In the genomic region with DNA sequence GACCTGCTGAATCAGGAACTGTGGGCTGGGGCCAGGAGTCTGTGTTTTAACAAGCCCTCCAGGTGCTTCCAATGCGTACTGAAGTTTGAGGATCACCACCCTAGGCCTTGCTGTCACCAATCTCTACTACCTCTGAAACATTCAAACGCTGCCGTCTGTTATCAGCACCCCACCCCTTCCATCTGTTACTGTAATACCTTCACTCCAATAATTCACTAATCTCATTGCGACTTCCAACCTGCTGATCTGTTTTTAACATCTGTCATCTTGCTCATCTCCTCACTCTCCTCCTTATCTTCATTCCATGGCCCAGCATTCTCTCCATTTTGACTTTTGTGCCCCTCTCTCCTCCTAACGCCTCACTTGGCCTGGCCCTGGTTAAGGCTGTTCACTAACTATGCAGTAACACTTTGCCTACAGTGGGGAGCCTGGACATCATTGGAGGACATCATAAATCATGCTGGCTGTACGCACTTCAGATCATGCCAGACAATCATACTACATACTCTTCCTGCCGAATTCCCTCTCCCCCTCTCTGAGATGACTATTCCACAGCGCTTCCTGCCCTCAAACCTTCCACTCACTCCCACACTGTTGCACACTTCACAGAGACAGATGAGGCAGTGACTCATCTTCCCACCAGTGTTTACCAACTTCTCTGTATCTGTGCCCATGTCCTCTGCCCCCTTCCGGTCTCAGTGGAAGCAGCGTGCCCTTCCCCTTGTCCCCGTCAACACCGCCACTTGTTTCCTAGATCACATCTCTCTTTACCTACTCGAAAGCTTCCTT, we compare ENCODE assay signal across 12 cellular contexts. TPM values are rescaled to one million over a fixed set of nuclear protein-coding genes. Genes with fewer than 3 reads are reported as not detected.
DNase-seq lines count a peak whose midpoint lies in the region; ATAC-seq and TF ChIP-seq lines count a peak whose summit lies in the region.
"Had no signal": no experiment of that assay in that cellular context is flagged by ENCODE, and none has a peak within 500 bp of the region (broad histone marks: within the 10 kb centered on the region; RNA-seq: fewer than 3 reads in every experiment).

No MANE protein-coding gene starts in this region.

- no peak overlapping the region for H3K4me3 ChIP-seq in BE2C (ENCODE audit: low read depth, low read length)

- H3K4me1 Mint-ChIP-seq in central memory CD8-positive, alpha-beta T cell = no peaks in the 10 kb centered on the region

- no peaks in the 10 kb centered on the region for H3K27me3 ChIP-seq in BE2C

- H3K9me3 ChIP-seq in BE2C = no peaks in the 10 kb centered on the region; the same call in 1 of the 2 replicates

- H3K9me3 Mint-ChIP-seq in central memory CD8-positive, alpha-beta T cell = peaks cover 5% of the 10 kb centered on the region
- H3K9me3 Mint-ChIP-seq: activated naive CD8-positive, alpha-beta T cell treated with anti-CD3 and anti-CD28 coated beads, Interleukin-2, amount 10 ng/mL, durations not matched to agents 7 days and 5 days had no signal

- no peak overlapping the region for H3K4me3 Mint-ChIP-seq in central memory CD8-positive, alpha-beta T cell
- H3K4me3 Mint-ChIP-seq: activated naive CD8-positive, alpha-beta T cell treated with anti-CD3 and anti-CD28 coated beads, Interleukin-2, amount 10 ng/mL, durations not matched to agents 7 days and 5 days; immature natural killer cell had no signal

- H3K27me3 Mint-ChIP-seq in central memory CD8-positive, alpha-beta T cell = no peaks in the 10 kb centered on the region
- H3K27me3 Mint-ChIP-seq: activated naive CD8-positive, alpha-beta T cell treated with anti-CD3 and anti-CD28 coated beads, Interleukin-2, amount 10 ng/mL, durations not matched to agents 7 days and 5 days had no signal

- no peak for TF ChIP-seq CTCF in BE2C (IDR thresholded peaks at IDR 0.05; ENCODE audit: low read depth, low read length)

- DNase-seq in activated effector memory CD4-positive, alpha-beta T cell treated with anti-CD3 and anti-CD28 coated beads, Interleukin-2, amount 50 U/mL, for 16 hours = peak; percentile 71
- DNase-seq in activated effector memory CD4-positive, alpha-beta T cell treated with Interleukin-2 at 50 U/mL for 16 hours = no peak
- peak; percentile 91 for DNase-seq in NCI-H2171 treated with DMSO at 0.1 percent for 48 hours (lab: John Stamatoyannopoulos, UW)
- DNase-seq in central memory CD8-positive, alpha-beta T cell (ENCODE audit: low spot score in 2 of 2) = no peak
- peak; percentile 24 for DNase-seq in stimulated activated CD4-positive, alpha-beta T cell treated with anti-CD3 and anti-CD28 coated beads, Interleukin-4, amount 100 ng/mL, for 24 hours
- DNase-seq in NCI-H1092 treated with DMSO at 0.1 percent for 48 hours (lab: John Stamatoyannopoulos, UW) = no peak
- DNase-seq in BE2C = no peak
- DNase-seq in SKM-1 (lab: John Stamatoyannopoulos, UW; ENCODE audit: unreplicated experiment) = no peak
- DNase-seq: activated naive CD8-positive, alpha-beta T cell treated with anti-CD3 and anti-CD28 coated beads, Interleukin-2, amount 10 ng/mL, durations not matched to agents 7 days and 5 days; DND-41; NCI-H2227 treated with DMSO at 0.1 percent for 48 hours had no signal

- no peak overlapping the region for H3K27ac Mint-ChIP-seq in central memory CD8-positive, alpha-beta T cell (ENCODE audit: low read depth)
- H3K27ac Mint-ChIP-seq: activated naive CD8-positive, alpha-beta T cell treated with anti-CD3 and anti-CD28 coated beads, Interleukin-2, amount 10 ng/mL, durations not matched to agents 7 days and 5 days; immature natural killer cell had no signal

- H3K36me3 Mint-ChIP-seq in central memory CD8-positive, alpha-beta T cell (ENCODE audit: insufficient read depth) = peaks cover 1% of the 10 kb centered on the region

- no peaks in the 10 kb centered on the region for H3K36me3 ChIP-seq in BE2C

- ATAC-seq in central memory CD8-positive, alpha-beta T cell (replicated peaks; ENCODE audit: extremely low read depth, poor library complexity, severe bottlenecking) = peak; percentile 49

- H3K4me1 ChIP-seq in BE2C = no peaks in the 10 kb centered on the region; the same call in none of the 2 replicates

RNA-seq across cellular contexts. Expression of a gene that starts 3.0 kb away (rescaled TPM):
- 8.1 TPM for polyA plus RNA-seq in BE2C (2012; ENCODE audit: insufficient read depth, insufficient read length, low read depth)

RNA-seq across cellular contexts. Expression of a gene that starts 19.9 kb away (rescaled TPM):
- 52.2 TPM for polyA plus RNA-seq in BE2C (2012; ENCODE audit: insufficient read depth, insufficient read length, low read depth)

RNA-seq across cellular contexts. Expression of a gene that starts 24.6 kb away (rescaled TPM):
- polyA plus RNA-seq in BE2C (2012; ENCODE audit: insufficient read depth, insufficient read length, low read depth) = 0.56 TPM
- polyA plus RNA-seq: immature natural killer cell had no signal

RNA-seq across cellular contexts. Expression of a gene that starts 55.3 kb away (rescaled TPM):
- polyA plus RNA-seq in BE2C (2012; ENCODE audit: insufficient read depth, insufficient read length, low read depth) = 1.8 TPM

Comparison
In these comparisons a context has a peak if more than half of its experiments do, and no peak if none do; other contexts are left out.
1. DNase-seq: peak in activated effector memory CD4-positive, alpha-beta T cell treated with anti-CD3 and anti-CD28 coated beads, Interleukin-2, amount 50 U/mL, for 16 hours (single experiment), NCI-H2171 treated with DMSO at 0.1 percent for 48 hours (single experiment) and stimulated activated CD4-positive, alpha-beta T cell treated with anti-CD3 and anti-CD28 coated beads, Interleukin-4, amount 100 ng/mL, for 24 hours (single experiment); none in activated effector memory CD4-positive, alpha-beta T cell treated with Interleukin-2 at 50 U/mL for 16 hours (single experiment), central memory CD8-positive, alpha-beta T cell (0 of 2), NCI-H1092 treated with DMSO at 0.1 percent for 48 hours (single experiment), BE2C (single experiment) and SKM-1 (single experiment).